ENCODE assay signal across 8 cellular contexts in the genomic region with DNA sequence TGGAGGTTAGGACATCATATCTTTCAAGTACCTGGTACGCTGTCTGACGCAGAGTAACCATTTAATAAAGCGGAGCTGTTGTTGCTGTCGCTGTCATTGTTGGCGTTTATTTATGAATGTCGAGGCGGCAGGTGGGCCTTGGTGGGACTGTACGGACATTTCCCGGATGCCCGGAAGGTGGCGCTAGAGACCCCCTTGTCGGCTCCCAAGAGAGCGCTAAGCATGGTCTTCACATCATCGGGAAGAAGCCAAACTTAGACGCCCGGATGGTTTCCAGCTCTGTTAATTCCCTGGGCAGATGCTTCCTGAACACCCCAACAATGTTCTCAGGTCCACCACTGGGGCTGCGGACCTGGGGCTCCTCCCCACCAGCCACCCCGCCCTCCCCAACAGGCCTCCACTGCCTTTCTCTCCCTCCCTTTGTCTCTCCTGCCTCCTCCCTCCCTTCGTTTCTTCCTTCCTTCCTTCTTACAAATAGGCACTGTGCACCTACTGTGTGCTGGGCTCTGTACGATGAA. TPM values are rescaled to one million over a fixed set of nuclear protein-coding genes. Genes with fewer than 3 reads are reported as not detected.
DNase-seq lines count a peak whose midpoint lies in the region; ATAC-seq and TF ChIP-seq lines count a peak whose summit lies in the region.

No MANE protein-coding gene starts in this region.

- H3K36me3 ChIP-seq in RWPE2 (ENCODE audit: low read depth): no peaks in the 10 kb centered on the region
- no peaks in the 10 kb centered on the region for H3K36me3 ChIP-seq in subcutaneous abdominal adipose tissue (ENCODE audit: control insufficient read depth in 5 of 5, insufficient read depth in 5 of 5, low read length in 5 of 5)

- peak; percentile 59 for ATAC-seq in RWPE2 (ENCODE audit: low read depth)
- no peak for ATAC-seq in HG02623 (IDR thresholded peaks at IDR 0.05; ENCODE audit: unreplicated experiment)

- H3K27ac ChIP-seq in RWPE2 (ENCODE audit: poor library complexity, severe bottlenecking): peak overlapping the region; percentile 86
- peak overlapping the region; percentile 27 for H3K27ac ChIP-seq in subcutaneous abdominal adipose tissue (ENCODE audit: low read depth, low read length)

- H3K9ac ChIP-seq in subcutaneous abdominal adipose tissue (ENCODE audit: low read length in 5 of 5): peak overlapping the region in 1 of 5 donors; percentile 32

- TF ChIP-seq CTCF in RWPE2 (IDR thresholded peaks at IDR 0.05; ENCODE audit: poor library complexity, severe bottlenecking): peak; percentile 99

- no peaks in the 10 kb centered on the region for H3K9me3 ChIP-seq in RWPE2 (ENCODE audit: severe bottlenecking)
- H3K9me3 ChIP-seq in subcutaneous abdominal adipose tissue (ENCODE audit: control insufficient read depth in 5 of 5, low read length in 5 of 5): no peaks in the 10 kb centered on the region

- H3K27me3 ChIP-seq in RWPE2 (ENCODE audit: insufficient read depth, poor library complexity, severe bottlenecking) (no peaks in the 10 kb centered on the region), subcutaneous abdominal adipose tissue (ENCODE audit: control insufficient read depth in 5 of 5, insufficient read depth in 4 of 5, low read length in 5 of 5) (peaks cover 0 to 4% (median under 1%) of the 10 kb centered on the region in 5 donors)

- H3K4me1 ChIP-seq in RWPE2 (ENCODE audit: insufficient read depth, poor library complexity, severe bottlenecking): peaks cover 16% of the 10 kb centered on the region
- peaks cover 6 to 61% (median 53%) of the 10 kb centered on the region in 5 donors for H3K4me1 ChIP-seq in subcutaneous abdominal adipose tissue (ENCODE audit: control insufficient read depth in 5 of 5, insufficient read depth in 5 of 5, low read length in 5 of 5)

- no peak overlapping the region for H3K4me3 ChIP-seq in Jurkat, Clone E6-1 (ENCODE audit: low read length)
- no peak overlapping the region for H3K4me3 ChIP-seq in RWPE2 (ENCODE audit: severe bottlenecking)
- H3K4me3 ChIP-seq in subcutaneous abdominal adipose tissue (ENCODE audit: low read depth in 1 of 5, low read length in 5 of 5): peak overlapping the region in 2 of 5 donors; percentile 13 to 30

- DNase-seq in GM04504 (ENCODE audit: low read depth) (peak; percentile 63), RWPE2 (ENCODE audit: low spot score) (no peak), foreskin melanocyte (peak; percentile 43), occipital lobe (lab: John Stamatoyannopoulos, UW) (peak; percentile 53)
- peak; percentile 64 for DNase-seq in Jurkat, Clone E6-1 (ENCODE audit: low read depth, low spot score)
- peak; percentile 92 for DNase-seq in activated effector memory CD4-positive, alpha-beta T cell treated with anti-CD3 and anti-CD28 coated beads, Interleukin-2, amount 50 U/mL, for 16 hours

RNA-seq across cellular contexts. Expression of gene DUSP1, which starts 54.1 kb away (rescaled TPM):
- 6.9 TPM for polyA plus RNA-seq in Jurkat, Clone E6-1 (2012; ENCODE audit: insufficient read depth, insufficient read length)
- total RNA-seq in occipital lobe: 54.1 TPM
